ENCODE assay signal across 6 cellular contexts in genomic region chr2:113536573-113536972, GRCh38. TPM values are rescaled to one million over a fixed set of nuclear protein-coding genes. Genes with fewer than 3 reads are reported as not detected.
"Had no signal": no experiment of that assay in that cellular context is flagged by ENCODE, and none has a peak within 500 bp of the region (broad histone marks: within the 10 kb centered on the region; RNA-seq: fewer than 3 reads in every experiment).

No MANE protein-coding gene starts in this region.

RNA-seq across cellular contexts. Expression of gene FOXD4L1, which starts 38.1 kb away (rescaled TPM):
- total RNA-seq: natural killer cell, right atrium auricular region, sciatic nerve, smooth muscle cell, vagina had no signal
- polyA plus RNA-seq: ovary, smooth muscle cell had no signal
